In genomic region chr12:102728506-102729242, GRCh38 we compare ENCODE assay signal across 14 cellular contexts.
A peak's percentile ranks its signal among the peaks of the same experiment; 100 is the strongest.
DNase-seq lines count a peak whose midpoint lies in the region; ATAC-seq, FAIRE-seq and TF ChIP-seq lines count a peak whose summit lies in the region.
"Had no signal": no experiment of that assay in that cellular context is flagged by ENCODE, and none has a peak within 500 bp of the region (broad histone marks: within the 10 kb centered on the region; RNA-seq: fewer than 3 reads in every experiment).

No MANE protein-coding gene starts in this region.

- WGBS in K562 (ENCODE audit: insufficient coverage, low coverage, missing lambda C conversion rate) = 17% methylated on average over 5 of the region's 5 CpGs

- H3K4me1 ChIP-seq in K562 (replicated peaks in 1 of 2; ENCODE audit: control insufficient read depth in 2 of 2, insufficient read depth in 2 of 2, low read length in 2 of 2) = no peaks in the 10 kb centered on the region
- no peaks in the 10 kb centered on the region for H3K4me1 ChIP-seq in left ventricle myocardium inferior

- no peak for TF ChIP-seq RAD21 in K562 (CRISPR knock-in tag; conservative IDR thresholded peaks at IDR 0.05 in 1 of 2, IDR thresholded peaks at IDR 0.05 in 1 of 2)

- H3K36me3 ChIP-seq in K562 (ENCODE audit: control insufficient read depth, insufficient read depth, low read length) = no peaks in the 10 kb centered on the region
- no peaks in the 10 kb centered on the region for H3K36me3 ChIP-seq in left ventricle myocardium inferior
- H3K36me3 ChIP-seq: WERI-Rb-1 had no signal

- POLR2A ChIA-PET in K562 (lab: Yijun Ruan, JAX) = no interaction called here

- H3K9me3 ChIP-seq in K562 (replicated peaks; ENCODE audit: control insufficient read depth, insufficient read depth, low read depth, low read length) = no peaks in the 10 kb centered on the region
- H3K9me3 ChIP-seq in left ventricle myocardium inferior (replicated peaks) = no peaks in the 10 kb centered on the region

- H4K20me1 ChIP-seq in K562 (replicated peaks; ENCODE audit: control insufficient read depth, insufficient read depth, low read length) = no peaks in the 10 kb centered on the region

- no peak for FAIRE-seq in K562 (lab: Jason Lieb, UNC)
- FAIRE-seq: bronchial epithelial cell, kidney, RCC 7860 had no signal

- TF ChIP-seq CTCF in GM12865 (IDR thresholded peaks at IDR 0.05; ENCODE audit: insufficient read depth, low read depth, low read length, missing control alignments) (no peak), K562 (IDR thresholded peaks at IDR 0.05 in 2 of 3, conservative IDR thresholded peaks at IDR 0.05 in 1 of 3; ENCODE audit: insufficient read depth in 2 of 3, low read depth in 1 of 3, low read length in 3 of 3) (no peak), left ventricle myocardium inferior (IDR thresholded peaks at IDR 0.05; ENCODE audit: borderline replicate concordance) (no peak)

- intact Hi-C loops in K562 (cut with micrococcal nuclease) = no loop called here
- intact Hi-C loops in left ventricle myocardium inferior (cut with micrococcal nuclease) = no loop called here

- ATAC-seq in GM18858 (IDR thresholded peaks at IDR 0.05; ENCODE audit: unreplicated experiment) (peak; percentile 46), HG02798 (IDR thresholded peaks at IDR 0.05; ENCODE audit: poor library complexity, unreplicated experiment) (peak; percentile 60), K562 (no peak), HG02678 (IDR thresholded peaks at IDR 0.05; ENCODE audit: unreplicated experiment) (no peak), HG03097 (IDR thresholded peaks at IDR 0.05; ENCODE audit: low FRiP score, unreplicated experiment) (no peak)

- H3K9ac ChIP-seq in K562 (ENCODE audit: insufficient read depth in 1 of 2, low read depth in 2 of 2, low read length in 2 of 2) = no peak overlapping the region

- CTCF ChIA-PET in K562 (lab: Yijun Ruan, JAX; ENCODE audit: low intra/inter-chr PET ratio) = no interaction called here

- H2AFZ ChIP-seq in K562 (ENCODE audit: low read depth, low read length) = no peak overlapping the region

- H3K9me1 ChIP-seq in K562 (ENCODE audit: control insufficient read depth, insufficient read depth, low read length) = no peaks in the 10 kb centered on the region

- H3K4me3 ChIP-seq in GM12865 (ENCODE audit: low read depth, low read length) (no peak overlapping the region), K562 (no peak overlapping the region), left ventricle myocardium inferior (no peak overlapping the region)

- TF ChIP-seq EP300 in K562 (IDR thresholded peaks at IDR 0.05; ENCODE audit: low read length) = no peak

- in situ Hi-C loops in K562 (cut with MboI) = no loop called here

- no peak for TF ChIP-seq POLR2A in K562 (conservative IDR thresholded peaks at IDR 0.05)

- no peaks in the 10 kb centered on the region for H3K79me2 ChIP-seq in K562 (ENCODE audit: control insufficient read depth, insufficient read depth, low read length)

- DNase-seq in GM12865 (ENCODE audit: low read depth) (peak; percentile 80), K562 (ENCODE audit: extremely low read depth in 1 of 4, low spot score in 3 of 4) (no peak), left ventricle myocardium inferior (no peak)
- DNase-seq: activated naive CD8-positive, alpha-beta T cell treated with anti-CD3 and anti-CD28 coated beads, Interleukin-2, amount 10 ng/mL, durations not matched to agents 7 days and 5 days; HCEC 1CT; kidney; stimulated activated CD4-positive, alpha-beta T cell treated with anti-CD3 and anti-CD28 coated beads, Interleukin-4, amount 100 ng/mL, for 4 hours; WERI-Rb-1 had no signal

- BruUV-seq in K562 (replicated peaks; lab: Mats Ljungman, UMichigan) = no TSS peak

- H3K27me3 ChIP-seq in K562 (ENCODE audit: control insufficient read depth in 2 of 2, insufficient read depth in 2 of 2, low read length in 2 of 2) = no peaks in the 10 kb centered on the region
- peaks cover 5% of the 10 kb centered on the region for H3K27me3 ChIP-seq in left ventricle myocardium inferior (ENCODE audit: low read depth)

- no peak overlapping the region for H3K27ac ChIP-seq in K562 (ENCODE audit: extremely low read depth, low read depth, low read length)
- no peak overlapping the region for H3K27ac ChIP-seq in left ventricle myocardium inferior (replicated peaks)
- H3K27ac ChIP-seq: WERI-Rb-1 had no signal

- no peak overlapping the region for H3K4me2 ChIP-seq in K562 (ENCODE audit: insufficient read depth, low read length)

TF ChIP-seq in K562, 482 proteins besides CTCF, POLR2A, EP300 and RAD21 (continues in another document):
- no peak for TF ChIP-seq NR1H2 (CRISPR knock-in tag; IDR thresholded peaks at IDR 0.05)
- no peak for TF ChIP-seq GABPB1 (CRISPR knock-in tag; IDR thresholded peaks at IDR 0.05)
- TF ChIP-seq JUND (IDR thresholded peaks at IDR 0.05; ENCODE audit: borderline replicate concordance, low read depth, low read length) = no peak
- no peak for TF ChIP-seq JUND (tag; IDR thresholded peaks at IDR 0.05; ENCODE audit: borderline replicate concordance, low read depth, low read length)
- TF ChIP-seq RBBP5 (IDR thresholded peaks at IDR 0.05; ENCODE audit: borderline replicate concordance, insufficient read depth, low read length, poor library complexity, severe bottlenecking) = no peak
- TF ChIP-seq ATF3 (IDR thresholded peaks at IDR 0.05) = no peak
- no peak for TF ChIP-seq ATF3 (CRISPR knock-in tag; conservative IDR thresholded peaks at IDR 0.05)
- no peak for TF ChIP-seq MIER1 (IDR thresholded peaks at IDR 0.05; ENCODE audit: low read depth)
- TF ChIP-seq MEF2D (tag; conservative IDR thresholded peaks at IDR 0.05; ENCODE audit: low read depth) = no peak
- no peak for TF ChIP-seq BRD9 (IDR thresholded peaks at IDR 0.05; ENCODE audit: low read depth, partially characterized antibody)
- TF ChIP-seq ZBTB40 (IDR thresholded peaks at IDR 0.05) = peak; percentile 52
- no peak for TF ChIP-seq ZBTB40 (CRISPR knock-in tag; IDR thresholded peaks at IDR 0.05)
- no peak for TF ChIP-seq FOSL1 (tag; conservative IDR thresholded peaks at IDR 0.05)

Comparison
In these comparisons a context has a peak if more than half of its experiments do, and no peak if none do; other contexts are left out.
1. ATAC-seq: peak in GM18858 (single experiment) and HG02798 (single experiment); none in K562 (single experiment), HG02678 (single experiment) and HG03097 (single experiment).